ENCODE assay signal across 12 cellular contexts in genomic region chr12:66755727-66756395, GRCh38.
"Had no signal": no experiment of that assay in that cellular context is flagged by ENCODE, and none has a peak within 500 bp of the region (broad histone marks: within the 10 kb centered on the region; RNA-seq: fewer than 3 reads in every experiment).

No MANE protein-coding gene starts in this region.

- H3K4me2 ChIP-seq: hepatocyte had no signal

- H3K9me3 Mint-ChIP-seq: activated T-cell treated with anti-CD3 and anti-CD28 coated beads, Interleukin-2, amount 50 U/mL, for 24 hours had no signal

- H3K4me3 Mint-ChIP-seq: activated T-cell treated with anti-CD3 and anti-CD28 coated beads, Interleukin-2, amount 50 U/mL, for 24 hours had no signal

- H2AFZ ChIP-seq: hepatocyte had no signal

- H3K27me3 ChIP-seq: hepatocyte, thyroid gland had no signal

- ATAC-seq: pancreas had no signal

- H3K79me2 ChIP-seq: hepatocyte had no signal

- H3K36me3 Mint-ChIP-seq: naive B cell had no signal

- H3K4me1 ChIP-seq: pancreas, thyroid gland had no signal

- H3K4me3 ChIP-seq: hepatocyte, pancreas, thyroid gland had no signal

- H3K9me3 ChIP-seq: pancreas, thyroid gland had no signal

- DNase-seq: activated CD4-positive, alpha-beta T cell treated with anti-CD3 and anti-CD28 coated beads, Interleukin-2, amount 50 U/mL, for 48 hours; activated CD4-positive, CD25-positive, alpha-beta regulatory T cell treated with anti-CD3 and anti-CD28 coated beads, Interleukin-2, amount 50 U/mL, for 72 hours; activated naive CD4-positive, alpha-beta T cell treated with anti-CD3 and anti-CD28 coated beads, Interleukin-2, amount 50 U/mL, for 16 hours; activated T-cell treated with anti-CD3 and anti-CD28 coated beads, Interleukin-2, amount 50 U/mL, for 24 hours; amniotic stem cell; islet precursor cell; mammary epithelial cell; naive B cell; pancreas; stimulated activated CD4-positive, alpha-beta T cell treated with anti-CD3 and anti-CD28 coated beads, Interleukin-1b, Interleukin-23, amount 100 ng/mL, for 48 hours; thyroid gland had no signal

- H3K27ac ChIP-seq: hepatocyte, pancreas, thyroid gland had no signal

- H3K36me3 ChIP-seq: pancreas, thyroid gland had no signal

- H3K27ac Mint-ChIP-seq: activated T-cell treated with anti-CD3 and anti-CD28 coated beads, Interleukin-2, amount 50 U/mL, for 24 hours had no signal
